1 cellular context compared by ENCODE assay signal in the genomic region with DNA sequence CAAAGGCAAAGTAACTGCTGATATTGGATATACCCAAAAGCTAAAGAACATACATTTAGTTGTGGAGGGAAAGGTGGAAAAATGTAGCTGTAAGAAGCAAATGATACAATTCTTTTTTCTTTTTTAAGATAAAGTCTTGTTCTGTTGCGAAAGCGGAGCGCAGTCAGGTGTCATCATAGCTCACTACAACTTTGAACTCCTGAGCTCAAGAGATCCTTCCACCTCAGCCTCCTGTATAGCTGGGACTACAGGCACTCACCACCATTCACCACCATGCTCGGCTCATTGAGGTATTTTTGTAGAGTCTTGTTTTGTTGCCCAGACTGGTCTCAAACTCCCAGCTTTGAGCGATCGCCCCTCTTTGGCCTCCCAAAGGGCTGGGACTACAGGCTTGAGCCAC.
TF ChIP-seq lines count a peak whose summit lies in the region.

No MANE protein-coding gene starts in this region.

TF ChIP-seq in K562, 482 proteins besides CTCF, POLR2A, EP300 and RAD21 (continued from another document):
- TF ChIP-seq, protein P1, sequence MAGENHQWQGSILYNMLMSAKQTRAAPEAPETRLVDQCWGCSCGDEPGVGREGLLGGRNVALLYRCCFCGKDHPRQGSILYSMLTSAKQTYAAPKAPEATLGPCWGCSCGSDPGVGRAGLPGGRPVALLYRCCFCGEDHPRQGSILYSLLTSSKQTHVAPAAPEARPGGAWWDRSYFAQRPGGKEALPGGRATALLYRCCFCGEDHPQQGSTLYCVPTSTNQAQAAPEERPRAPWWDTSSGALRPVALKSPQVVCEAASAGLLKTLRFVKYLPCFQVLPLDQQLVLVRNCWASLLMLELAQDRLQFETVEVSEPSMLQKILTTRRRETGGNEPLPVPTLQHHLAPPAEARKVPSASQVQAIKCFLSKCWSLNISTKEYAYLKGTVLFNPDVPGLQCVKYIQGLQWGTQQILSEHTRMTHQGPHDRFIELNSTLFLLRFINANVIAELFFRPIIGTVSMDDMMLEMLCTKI (IDR thresholded peaks at IDR 0.05; ENCODE audit: partially characterized antibody) = no peak
- TF ChIP-seq TGIF2 (CRISPR knock-in tag; IDR thresholded peaks at IDR 0.05) (no peak), SMARCC2 (IDR thresholded peaks at IDR 0.05; ENCODE audit: low read depth) (no peak)
TF ChIP-seq in K562: peak in this region for 0.
